In the genomic region with DNA sequence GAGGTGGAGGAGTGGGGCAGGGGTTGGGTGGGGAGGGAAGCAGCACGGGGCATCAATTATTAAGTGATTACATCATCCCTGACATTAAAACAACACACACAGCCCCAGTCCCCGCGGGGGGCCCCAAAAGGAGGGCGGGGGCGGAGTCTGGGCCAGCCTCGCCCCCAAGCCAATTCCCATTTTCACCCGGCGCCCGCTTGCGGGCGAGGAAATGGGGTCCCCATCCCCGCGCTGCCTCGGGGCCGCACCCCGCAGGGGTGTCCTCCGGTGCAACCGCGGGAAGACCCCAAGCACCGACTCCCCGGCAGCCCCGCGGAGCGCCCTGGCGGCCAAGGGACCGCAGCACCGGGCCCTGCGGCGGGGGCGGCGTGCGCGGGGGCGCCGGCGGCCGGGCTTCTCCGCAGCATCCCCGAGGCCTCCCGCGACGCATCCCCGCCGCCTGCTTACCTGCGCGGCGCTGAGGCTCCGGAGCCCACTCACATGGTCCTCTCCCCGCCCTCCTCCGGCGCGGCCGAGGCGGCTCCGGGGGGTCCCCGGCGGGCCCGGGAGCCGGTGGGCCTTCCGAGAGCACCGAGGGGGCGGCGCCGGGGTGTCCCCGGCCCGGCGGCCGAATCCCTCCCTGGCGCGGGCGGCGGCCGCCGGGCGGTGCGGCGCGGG, we compare ENCODE assay signal across 8 cellular contexts. TPM values are rescaled to one million over a fixed set of nuclear protein-coding genes. Genes with fewer than 3 reads are reported as not detected.
DNase-seq lines count a peak whose midpoint lies in the region; ATAC-seq and TF ChIP-seq lines count a peak whose summit lies in the region.

No MANE protein-coding gene starts in this region.

- H3K4me3 ChIP-seq in CD8-positive, alpha-beta memory T cell (ENCODE audit: low read length): peak overlapping the region; percentile 17
- H3K4me3 ChIP-seq in dorsolateral prefrontal cortex: peak overlapping the region; percentile 58 to 95 (median 83)

- H3K4me3 Mint-ChIP-seq in CD8-positive, alpha-beta memory T cell: peak overlapping the region; percentile 94 to 99 (median 98)
- H3K4me3 Mint-ChIP-seq in activated CD4-positive, alpha-beta T cell treated with anti-CD3 and anti-CD28 coated beads, Interleukin-2, amount 10 ng/mL, durations not matched to agents 24 days and 14 days: peak overlapping the region; percentile 99
- peak overlapping the region; percentile 91 for H3K4me3 Mint-ChIP-seq in memory B cell

- H3K36me3 ChIP-seq in CD8-positive, alpha-beta memory T cell (ENCODE audit: insufficient read depth, low read length): no peaks in the 10 kb centered on the region

- intact Hi-C loops in activated CD4-positive, alpha-beta T cell treated with anti-CD3 and anti-CD28 coated beads, Interleukin-2, amount 10 ng/mL, durations not matched to agents 24 days and 14 days (cut with micrococcal nuclease): loop anchor here (1.0 to 5.0 kb wide), 5 partner anchors 101 to 615 kb away; partner anchors contain the start of genes FAM229B, REV3L and TUBE1
- intact Hi-C loops in dorsolateral prefrontal cortex (cut with DNase I): loop anchor here (1.0 to 10.0 kb wide), 8 partner anchors 55 to 162 kb away; no protein-coding TSS in a partner anchor

- H3K9me3 Mint-ChIP-seq in CD8-positive, alpha-beta memory T cell: no peaks in the 10 kb centered on the region
- H3K9me3 Mint-ChIP-seq in activated CD4-positive, alpha-beta T cell treated with anti-CD3 and anti-CD28 coated beads, Interleukin-2, amount 10 ng/mL, durations not matched to agents 24 days and 14 days: no peaks in the 10 kb centered on the region
- no peaks in the 10 kb centered on the region for H3K9me3 Mint-ChIP-seq in memory B cell

- no peak for TF ChIP-seq RAD21 in Ishikawa (IDR thresholded peaks at IDR 0.05; ENCODE audit: low read depth)

- peaks cover 47 to 52% (median 50%) of the 10 kb centered on the region in 3 donors for H3K4me1 Mint-ChIP-seq in CD8-positive, alpha-beta memory T cell
- peaks cover 40% of the 10 kb centered on the region for H3K4me1 Mint-ChIP-seq in activated CD4-positive, alpha-beta T cell treated with anti-CD3 and anti-CD28 coated beads, Interleukin-2, amount 10 ng/mL, durations not matched to agents 24 days and 14 days
- peaks cover 27% of the 10 kb centered on the region for H3K4me1 Mint-ChIP-seq in memory B cell

- no peaks in the 10 kb centered on the region for H3K27me3 Mint-ChIP-seq in CD8-positive, alpha-beta memory T cell
- H3K27me3 Mint-ChIP-seq in activated CD4-positive, alpha-beta T cell treated with anti-CD3 and anti-CD28 coated beads, Interleukin-2, amount 10 ng/mL, durations not matched to agents 24 days and 14 days: peaks cover 2% of the 10 kb centered on the region
- H3K27me3 Mint-ChIP-seq in memory B cell: no peaks in the 10 kb centered on the region

- H3K27ac ChIP-seq in CD8-positive, alpha-beta memory T cell (ENCODE audit: low read depth, low read length): peak overlapping the region; percentile 85
- H3K27ac ChIP-seq in dorsolateral prefrontal cortex: peak overlapping the region; percentile 62 to 97 (median 91)

- H3K9me3 ChIP-seq in CD8-positive, alpha-beta memory T cell (ENCODE audit: low read length): no peaks in the 10 kb centered on the region

- peak overlapping the region; percentile 60 to 99 (median 97) for H3K27ac Mint-ChIP-seq in CD8-positive, alpha-beta memory T cell
- peak overlapping the region; percentile 95 for H3K27ac Mint-ChIP-seq in activated CD4-positive, alpha-beta T cell treated with anti-CD3 and anti-CD28 coated beads, Interleukin-2, amount 10 ng/mL, durations not matched to agents 24 days and 14 days
- H3K27ac Mint-ChIP-seq in memory B cell: peak overlapping the region; percentile 91

- peak; percentile 66 to 86 (median 70) for DNase-seq in CD8-positive, alpha-beta memory T cell
- DNase-seq in activated CD4-positive, alpha-beta T cell treated with anti-CD3 and anti-CD28 coated beads, Interleukin-2, amount 10 ng/mL, durations not matched to agents 24 days and 14 days: peak; percentile 84
- DNase-seq in dorsolateral prefrontal cortex (peak in 5 of 10 donors; percentile 25 to 62 (median 49)), memory B cell (ENCODE audit: low spot score in 2 of 2) (peak; percentile 46 to 65), left lobe of liver (ENCODE audit: low spot score) (no peak)
- peak; percentile 60 to 63 for DNase-seq in stimulated activated CD8-positive, alpha-beta memory T cell treated with anti-CD3 and anti-CD28 coated beads, Interleukin-15, amount 100 ng/mL, for 4 hours (ENCODE audit: low read depth in 2 of 2)

- H3K4me1 ChIP-seq in CD8-positive, alpha-beta memory T cell (ENCODE audit: insufficient read depth, low read length): peaks cover 43% of the 10 kb centered on the region

- POLR2A ChIA-PET in CD8-positive, alpha-beta memory T cell (lab: Charles Lee): interaction anchor here (0.8 to 1.8 kb wide), 13 partner anchors 7 to 125 kb away, joined by 3 to 10 read pairs (median 4); no protein-coding TSS in a partner anchor

- H3K27me3 ChIP-seq in CD8-positive, alpha-beta memory T cell (ENCODE audit: insufficient read depth, low read length, poor library complexity, severe bottlenecking): no peaks in the 10 kb centered on the region
- no peaks in the 10 kb centered on the region for H3K27me3 ChIP-seq in dorsolateral prefrontal cortex

- ATAC-seq in GM21528 (IDR thresholded peaks at IDR 0.05; ENCODE audit: low FRiP score, unreplicated experiment) (peak; percentile 17), memory B cell (ENCODE audit: low read depth) (peak; percentile 24), left lobe of liver (no peak)

- peak in 12 of 56 donors; percentile 1 to 37 (median 14) for TF ChIP-seq CTCF in dorsolateral prefrontal cortex (IDR thresholded peaks at IDR 0.05 in 54 of 56, conservative IDR thresholded peaks at IDR 0.05 in 2 of 56; ENCODE audit: low read depth in 1 of 56, partially characterized antibody in 56 of 56)

- TF ChIP-seq EP300 in Ishikawa (IDR thresholded peaks at IDR 0.05; ENCODE audit: borderline replicate concordance): no peak

- H3K36me3 Mint-ChIP-seq in CD8-positive, alpha-beta memory T cell: peaks cover 0 to 42% (median 2%) of the 10 kb centered on the region in 3 donors
- peaks cover 37% of the 10 kb centered on the region for H3K36me3 Mint-ChIP-seq in activated CD4-positive, alpha-beta T cell treated with anti-CD3 and anti-CD28 coated beads, Interleukin-2, amount 10 ng/mL, durations not matched to agents 24 days and 14 days (ENCODE audit: low read depth)
- H3K36me3 Mint-ChIP-seq in memory B cell: no peaks in the 10 kb centered on the region

- CTCF ChIA-PET in CD8-positive, alpha-beta memory T cell (lab: Charles Lee): interaction anchor here (0.9 to 2.1 kb wide), 17 partner anchors 33 to 267 kb away, joined by 3 to 10 read pairs (median 4); partner anchors contain the start of gene TRAF3IP2

TF ChIP-seq in Ishikawa, 13 proteins besides CTCF, POLR2A, EP300 and RAD21:
- TF ChIP-seq, protein P1, sequence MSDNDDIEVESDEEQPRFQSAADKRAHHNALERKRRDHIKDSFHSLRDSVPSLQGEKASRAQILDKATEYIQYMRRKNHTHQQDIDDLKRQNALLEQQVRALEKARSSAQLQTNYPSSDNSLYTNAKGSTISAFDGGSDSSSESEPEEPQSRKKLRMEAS (IDR thresholded peaks at IDR 0.05): no peak
- peak; percentile 5; the same call in 1 of the 2 replicates for TF ChIP-seq CEBPB (IDR thresholded peaks at IDR 0.05)
- TF ChIP-seq ZBTB7A (IDR thresholded peaks at IDR 0.05; ENCODE audit: low read depth): peak; percentile 67; the same call in 1 of the 2 replicates

RNA-seq across cellular contexts. Expression of gene FYN, which starts 0.6 kb away (rescaled TPM):
- total RNA-seq in CD8-positive, alpha-beta memory T cell: 100 to 1,000 TPM; 481 to 491 TPM
- 611 TPM for polyA plus RNA-seq in CD8-positive, alpha-beta memory T cell
- total RNA-seq in activated CD4-positive, alpha-beta T cell treated with anti-CD3 and anti-CD28 coated beads, Interleukin-2, amount 10 ng/mL, durations not matched to agents 24 days and 14 days: 331 and 341 TPM in 2 replicates
- total RNA-seq in dorsolateral prefrontal cortex: 100 to 1,000 TPM; 174 to 413 (median 233) TPM
- total RNA-seq in left lobe of liver: 30.0 TPM
